In genomic region chr1:227889863-227890405, GRCh38 we compare ENCODE assay signal across 16 cellular contexts. TPM values are rescaled to one million over a fixed set of nuclear protein-coding genes. Genes with fewer than 3 reads are reported as not detected.
DNase-seq lines count a peak whose midpoint lies in the region; ATAC-seq and TF ChIP-seq lines count a peak whose summit lies in the region.
"Had no signal": no experiment of that assay in that cellular context is flagged by ENCODE, and none has a peak within 500 bp of the region (broad histone marks: within the 10 kb centered on the region; RNA-seq: fewer than 3 reads in every experiment).

No MANE protein-coding gene starts in this region.

- no peaks in the 10 kb centered on the region for H3K9me3 Mint-ChIP-seq in CD4-positive, alpha-beta T cell
- no peaks in the 10 kb centered on the region for H3K9me3 Mint-ChIP-seq in T-cell
- H3K9me3 Mint-ChIP-seq in endodermal cell, result no peaks in the 10 kb centered on the region
- H3K9me3 Mint-ChIP-seq: stimulated activated effector memory CD8-positive, alpha-beta T cell treated with anti-CD3 and anti-CD28 coated beads, Interleukin-12 subunit alpha, Interleukin-12 subunit beta, amount 100 ng/mL, for 72 hours had no signal

- H3K4me3 ChIP-seq in endodermal cell (ENCODE audit: low read length) (no peak overlapping the region), osteoblast (ENCODE audit: insufficient read depth, low read length) (no peak overlapping the region), GM23248 (no peak overlapping the region), thyroid gland (replicated peaks in 1 of 3) (no peak overlapping the region)
- H3K4me3 ChIP-seq: smooth muscle cell, tibial nerve had no signal

- no peaks in the 10 kb centered on the region for H3F3A ChIP-seq in GM23248 (ENCODE audit: insufficient read depth)

- ATAC-seq in CD4-positive, alpha-beta T cell (ENCODE audit: poor library complexity), result no peak
- ATAC-seq in T-cell (replicated peaks in 1 of 4) (no peak), HG03135 (IDR thresholded peaks at IDR 0.05; ENCODE audit: unreplicated experiment) (no peak)
- ATAC-seq: stimulated activated effector memory CD8-positive, alpha-beta T cell treated with anti-CD3 and anti-CD28 coated beads, Interleukin-12 subunit alpha, Interleukin-12 subunit beta, amount 100 ng/mL, for 72 hours had no signal

- no peaks in the 10 kb centered on the region for H3K9me3 ChIP-seq in CD4-positive, alpha-beta T cell (ENCODE audit: control insufficient read depth, low read length)
- H3K9me3 ChIP-seq in endodermal cell (ENCODE audit: control insufficient read depth, low read length) (no peaks in the 10 kb centered on the region), osteoblast (ENCODE audit: low read depth, low read length) (no peaks in the 10 kb centered on the region), GM23248 (ENCODE audit: low read depth) (no peaks in the 10 kb centered on the region), thyroid gland (no peaks in the 10 kb centered on the region)
- H3K9me3 ChIP-seq: tibial nerve had no signal

- in situ Hi-C loops in GM23248 (cut with MboI), result no loop called here

- no peaks in the 10 kb centered on the region for H3K36me3 Mint-ChIP-seq in CD4-positive, alpha-beta T cell (ENCODE audit: low read depth)
- H3K36me3 Mint-ChIP-seq in T-cell, result no peaks in the 10 kb centered on the region
- no peaks in the 10 kb centered on the region for H3K36me3 Mint-ChIP-seq in endodermal cell (ENCODE audit: low read depth)
- H3K36me3 Mint-ChIP-seq: stimulated activated effector memory CD8-positive, alpha-beta T cell treated with anti-CD3 and anti-CD28 coated beads, Interleukin-12 subunit alpha, Interleukin-12 subunit beta, amount 100 ng/mL, for 72 hours had no signal

- TF ChIP-seq POLR2A in thyroid gland (IDR thresholded peaks at IDR 0.05), result no peak

- POLR2A ChIA-PET in CD4-positive, alpha-beta T cell (lab: Charles Lee), result no interaction called here
- POLR2A ChIA-PET in T-cell (lab: Charles Lee), result no interaction called here

- peak overlapping the region; percentile 87 for H3K27ac Mint-ChIP-seq in CD4-positive, alpha-beta T cell
- H3K27ac Mint-ChIP-seq in T-cell (peak overlapping the region; percentile 24 to 64), endodermal cell (no peak overlapping the region)
- H3K27ac Mint-ChIP-seq: stimulated activated effector memory CD8-positive, alpha-beta T cell treated with anti-CD3 and anti-CD28 coated beads, Interleukin-12 subunit alpha, Interleukin-12 subunit beta, amount 100 ng/mL, for 72 hours had no signal

- DNase-seq in CD4-positive, alpha-beta T cell, result peak in 1 of 10 experiments; percentile 30
- DNase-seq in T-cell, result peak in 2 of 34 experiments; percentile 9 to 23
- peak; percentile 28 for DNase-seq in endodermal cell
- peak; percentile 87 for DNase-seq in osteoblast (ENCODE audit: insufficient read length, low spot score, missing footprints)
- no peak for DNase-seq in NCI-H128 (lab: John Stamatoyannopoulos, UW; ENCODE audit: unreplicated experiment)
- no peak for DNase-seq in GM23248
- no peak for DNase-seq in thyroid gland
- DNase-seq: activated CD4-positive, CD25-positive, alpha-beta regulatory T cell; DMS 273 treated with DMSO at 0.1 percent for 48 hours; HCEC 1CT; NCI-H1694 treated with DMSO at 0.1 percent for 48 hours had no signal

- H3K4me2 ChIP-seq in osteoblast (ENCODE audit: insufficient read depth, low read length), result no peak overlapping the region
- no peak overlapping the region for H3K4me2 ChIP-seq in GM23248 (ENCODE audit: unreplicated experiment)
- H3K4me2 ChIP-seq: smooth muscle cell had no signal

- intact Hi-C loops in CD4-positive, alpha-beta T cell (cut with DNase I, micrococcal nuclease), result loop anchor here in 1 of 2 experiments (5.0 to 10.0 kb wide), 4 partner anchors 103 to 765 kb away; partner anchors contain the start of genes JMJD4 and SNAP47
- intact Hi-C loops in thyroid gland (cut with DNase I), result no loop called here

- H3K4me1 Mint-ChIP-seq in CD4-positive, alpha-beta T cell (ENCODE audit: low read depth), result peaks cover 30% of the 10 kb centered on the region
- H3K4me1 Mint-ChIP-seq in T-cell (peaks cover 25 to 33% (median 28%) of the 10 kb centered on the region in 3 donors), endodermal cell (peaks cover 11% of the 10 kb centered on the region)

- H3K79me2 ChIP-seq in osteoblast (ENCODE audit: insufficient read depth, low read length) (no peaks in the 10 kb centered on the region), GM23248 (ENCODE audit: insufficient read depth) (no peaks in the 10 kb centered on the region)

- CTCF ChIA-PET in CD4-positive, alpha-beta T cell (lab: Charles Lee), result no interaction called here
- CTCF ChIA-PET in T-cell (lab: Charles Lee), result no interaction called here

- no peak for TF ChIP-seq CTCF in CD4-positive, alpha-beta T cell (IDR thresholded peaks at IDR 0.05)
- TF ChIP-seq CTCF in endodermal cell (conservative IDR thresholded peaks at IDR 0.05) (no peak), osteoblast (IDR thresholded peaks at IDR 0.05; ENCODE audit: extremely low read depth, low read depth, low read length) (no peak), thyroid gland (IDR thresholded peaks at IDR 0.05) (no peak)

- H3K27ac ChIP-seq in CD4-positive, alpha-beta T cell (ENCODE audit: low read depth, low read length), result no peak overlapping the region
- H3K27ac ChIP-seq in endodermal cell (ENCODE audit: low read depth, low read length) (no peak overlapping the region), osteoblast (ENCODE audit: low read depth, low read length) (no peak overlapping the region), GM23248 (no peak overlapping the region), thyroid gland (no peak overlapping the region)
- H3K27ac ChIP-seq: epithelial cell of prostate, tibial nerve had no signal

- H4K20me1 ChIP-seq in osteoblast (ENCODE audit: insufficient read depth, low read length) (no peaks in the 10 kb centered on the region), GM23248 (ENCODE audit: insufficient read depth) (no peaks in the 10 kb centered on the region)

- H3K27me3 Mint-ChIP-seq in CD4-positive, alpha-beta T cell, result no peaks in the 10 kb centered on the region
- H3K27me3 Mint-ChIP-seq in T-cell (no peaks in the 10 kb centered on the region), endodermal cell (ENCODE audit: insufficient read depth) (peaks cover 4% of the 10 kb centered on the region)

- no peak overlapping the region for H3K9ac ChIP-seq in endodermal cell (ENCODE audit: extremely low read depth, low read length, poor library complexity, severe bottlenecking)
- no peak overlapping the region for H3K9ac ChIP-seq in GM23248

- H2AFZ ChIP-seq in osteoblast (ENCODE audit: low read length), result no peak overlapping the region
- no peak overlapping the region for H2AFZ ChIP-seq in GM23248

- WGBS in endodermal cell (ENCODE audit: insufficient coverage in 1 of 2, insufficient read length in 1 of 2), 2 experiments, result 92 to 95% methylated on average over 8 to 13 of the region's 13 CpGs
- 68 to 76% methylated on average over 12 of the region's 13 CpGs for WGBS in GM23248 (ENCODE audit: low coverage in 1 of 2, low lambda C conversion rate in 2 of 2, missing lambda C conversion rate in 2 of 2), 2 experiments
- 79 to 87% methylated on average over 12 of the region's 13 CpGs for WGBS in thyroid gland, 2 donors

- no peak overlapping the region for H3K4me3 Mint-ChIP-seq in CD4-positive, alpha-beta T cell
- H3K4me3 Mint-ChIP-seq in T-cell (no peak overlapping the region), endodermal cell (no peak overlapping the region)
- H3K4me3 Mint-ChIP-seq: stimulated activated effector memory CD8-positive, alpha-beta T cell treated with anti-CD3 and anti-CD28 coated beads, Interleukin-12 subunit alpha, Interleukin-12 subunit beta, amount 100 ng/mL, for 72 hours had no signal

- H3K4me1 ChIP-seq in endodermal cell (ENCODE audit: control insufficient read depth, insufficient read depth, low read length) (peaks cover 10% of the 10 kb centered on the region), osteoblast (ENCODE audit: insufficient read depth, low read length) (no peaks in the 10 kb centered on the region), GM23248 (ENCODE audit: insufficient read depth) (no peaks in the 10 kb centered on the region), thyroid gland (peaks cover 7 to 23% of the 10 kb centered on the region in 2 donors)

- no peaks in the 10 kb centered on the region for H3K36me3 ChIP-seq in endodermal cell (ENCODE audit: control insufficient read depth, insufficient read depth, low read length)
- no peaks in the 10 kb centered on the region for H3K36me3 ChIP-seq in osteoblast (ENCODE audit: insufficient read depth, low read length)
- H3K36me3 ChIP-seq in GM23248 (ENCODE audit: low read depth), result no peaks in the 10 kb centered on the region
- no peaks in the 10 kb centered on the region for H3K36me3 ChIP-seq in thyroid gland
- H3K36me3 ChIP-seq: tibial nerve had no signal

- H3K27me3 ChIP-seq in CD4-positive, alpha-beta T cell (ENCODE audit: control insufficient read depth, insufficient read depth, low read length), result no peaks in the 10 kb centered on the region
- no peaks in the 10 kb centered on the region for H3K27me3 ChIP-seq in endodermal cell (ENCODE audit: control insufficient read depth, insufficient read depth, low read length, poor library complexity, severe bottlenecking)
- H3K27me3 ChIP-seq in osteoblast (ENCODE audit: insufficient read depth, low read length), result no peaks in the 10 kb centered on the region
- H3K27me3 ChIP-seq in GM23248 (replicated peaks; ENCODE audit: insufficient read depth), result no peaks in the 10 kb centered on the region
- H3K27me3 ChIP-seq in thyroid gland, result no peaks in the 10 kb centered on the region

- no peaks in the 10 kb centered on the region for H3K9me2 ChIP-seq in GM23248 (ENCODE audit: insufficient read depth)

RNA-seq across cellular contexts. Expression of gene WNT9A, which starts 57.8 kb away (rescaled TPM):
- total RNA-seq in CD4-positive, alpha-beta T cell, result not detected
- total RNA-seq in T-cell, result under 1 TPM in 4 of 5 donors, not detected in 1; 0.12 to 0.72 (median 0.48) TPM
- 1 to 10 TPM; 1.2 to 1.7 TPM for total RNA-seq in endodermal cell
- 4.7 TPM for polyA plus RNA-seq in endodermal cell (2013, experiment 1 of 2)
- polyA plus RNA-seq in endodermal cell (2013, experiment 2 of 2), result 5.5 TPM
- 0.36 and 0.88 TPM in 2 replicates for total RNA-seq in osteoblast
- total RNA-seq in GM23248 (2014; rRNA removed; shearing (Covaris generic)), result 2.1 TPM in 2 replicates
- 0.09 and 0.29 TPM in 2 replicates for polyA plus RNA-seq in GM23248 (2016; fragmentation: Nextera tagmentation; extraction: Ambion mirVana)
- total RNA-seq in thyroid gland, result 1 to 10 TPM; 2.5 to 4.3 (median 3.4) TPM

Comparison
In these comparisons a context has a peak if more than half of its experiments do, and no peak if none do; other contexts are left out.
1. DNase-seq: peak in endodermal cell (single experiment) and osteoblast (single experiment); none in NCI-H128 (single experiment), GM23248 (single experiment) and thyroid gland (0 of 2).